In genomic region chr2:14520385-14520945, GRCh38 we compare ENCODE assay signal across 25 cellular contexts.
"Had no signal": no experiment of that assay in that cellular context is flagged by ENCODE, and none has a peak within 500 bp of the region (broad histone marks: within the 10 kb centered on the region; RNA-seq: fewer than 3 reads in every experiment).

No MANE protein-coding gene starts in this region.

- H3K4me3 ChIP-seq: K562 had no signal

- FAIRE-seq: K562, RCC 7860, TTC549 had no signal

- ATAC-seq: activated CD8-positive, alpha-beta memory T cell treated with anti-CD3 and anti-CD28 coated beads, Interleukin-2, amount 10 ng/mL, durations not matched to agents 7 days and 5 days; activated naive CD4-positive, alpha-beta T cell treated with anti-CD3 and anti-CD28 coated beads, Interleukin-2, amount 50 U/mL, for 72 hours; activated naive CD8-positive, alpha-beta T cell treated with anti-CD3 and anti-CD28 coated beads, Interleukin-2, amount 50 U/mL, for 24 hours; K562; T-cell had no signal

- DNase-seq: activated B cell treated with CpG ODN at 0.5 μM for 24 hours; activated CD4-positive, alpha-beta T cell treated with anti-CD3 and anti-CD28 coated beads for 1 hour; activated CD4-positive, alpha-beta T cell treated with anti-CD3 and anti-CD28 coated beads, Interleukin-2, amount 10 ng/mL, durations not matched to agents 24 days and 14 days; activated CD4-positive, alpha-beta T cell treated with anti-CD3 and anti-CD28 coated beads, Interleukin-2, amount 50 U/mL, for 48 hours; activated CD8-positive, alpha-beta memory T cell treated with anti-CD3 and anti-CD28 coated beads, Interleukin-2, amount 10 ng/mL, durations not matched to agents 7 days and 5 days; activated effector memory CD4-positive, alpha-beta T cell treated with anti-CD3 and anti-CD28 coated beads, Interleukin-2, amount 50 U/mL, for 16 hours; activated naive CD4-positive, alpha-beta T cell treated with Interleukin-2 at 50 U/mL for 16 hours; activated naive CD8-positive, alpha-beta T cell treated with anti-CD3 and anti-CD28 coated beads, Interleukin-2, amount 50 U/mL, for 24 hours; activated T-cell treated with anti-CD3 and anti-CD28 coated beads, Interleukin-2, amount 50 U/mL, for 24 hours; amniotic stem cell; Karpas-422; NCI-H1105 treated with DMSO at 0.1 percent for 48 hours; NCI-H1436 treated with DMSO at 0.1 percent for 48 hours; NCI-H187; NCI-H2081; NCI-H446; NCI-H524; SHP77 treated with DMSO at 0.1 percent for 48 hours; T-cell; T-helper 2 cell; T1000 had no signal
